Comparison of ENCODE assay signal across 8 cellular contexts in genomic region chr14:92677087-92677668, GRCh38.
DNase-seq lines count a peak whose midpoint lies in the region; ATAC-seq lines count a peak whose summit lies in the region.

No MANE protein-coding gene starts in this region.

- peaks cover 4% of the 10 kb centered on the region for H3K9me3 Mint-ChIP-seq in activated naive CD8-positive, alpha-beta T cell treated with anti-CD3 and anti-CD28 coated beads, Interleukin-2, amount 50 U/mL, for 24 hours

- peak; percentile 57 for ATAC-seq in GM18508 (IDR thresholded peaks at IDR 0.05; ENCODE audit: insufficient read depth, unreplicated experiment)
- ATAC-seq in GM21526 (IDR thresholded peaks at IDR 0.05; ENCODE audit: low FRiP score, unreplicated experiment) = peak; percentile 72
- peak; percentile 91 for ATAC-seq in activated naive CD8-positive, alpha-beta T cell treated with anti-CD3 and anti-CD28 coated beads, Interleukin-2, amount 50 U/mL, for 24 hours

- DNase-seq in KBM-7 (peak; percentile 77), NCI-H2107 treated with DMSO at 0.1 percent for 48 hours (lab: John Stamatoyannopoulos, UW; ENCODE audit: unreplicated experiment) (no peak), RPMI8226 (no peak), NCI-H524 (lab: John Stamatoyannopoulos, UW) (no peak), AG20443 (ENCODE audit: low spot score) (no peak)
- DNase-seq in activated naive CD8-positive, alpha-beta T cell treated with anti-CD3 and anti-CD28 coated beads, Interleukin-2, amount 50 U/mL, for 24 hours = peak; percentile 81

- H3K36me3 Mint-ChIP-seq in activated naive CD8-positive, alpha-beta T cell treated with anti-CD3 and anti-CD28 coated beads, Interleukin-2, amount 50 U/mL, for 24 hours (ENCODE audit: low read depth) = peaks cover 80% of the 10 kb centered on the region

- in situ Hi-C loops in KBM-7 (cut with MboI; ENCODE audit: low pct_unique_long_range_greater_than_20kb, low sequenced_read_pairs) = no loop called here

- peaks cover 3% of the 10 kb centered on the region for H3K27me3 Mint-ChIP-seq in activated naive CD8-positive, alpha-beta T cell treated with anti-CD3 and anti-CD28 coated beads, Interleukin-2, amount 50 U/mL, for 24 hours

- H3K4me3 Mint-ChIP-seq in activated naive CD8-positive, alpha-beta T cell treated with anti-CD3 and anti-CD28 coated beads, Interleukin-2, amount 50 U/mL, for 24 hours = peak overlapping the region; percentile 56

- H3K4me1 Mint-ChIP-seq in activated naive CD8-positive, alpha-beta T cell treated with anti-CD3 and anti-CD28 coated beads, Interleukin-2, amount 50 U/mL, for 24 hours = peaks cover 88% of the 10 kb centered on the region

- peak overlapping the region; percentile 87 for H3K27ac Mint-ChIP-seq in activated naive CD8-positive, alpha-beta T cell treated with anti-CD3 and anti-CD28 coated beads, Interleukin-2, amount 50 U/mL, for 24 hours

Comparison
In these comparisons a context has a peak if more than half of its experiments do, and no peak if none do; other contexts are left out.
1. DNase-seq: peak in KBM-7 (single experiment) and activated naive CD8-positive, alpha-beta T cell treated with anti-CD3 and anti-CD28 coated beads, Interleukin-2, amount 50 U/mL, for 24 hours (single experiment); none in NCI-H2107 treated with DMSO at 0.1 percent for 48 hours (single experiment), RPMI8226 (single experiment), NCI-H524 (0 of 2) and AG20443 (single experiment).
2. Peak in every context shown above with its lines, with median percentiles within 50 percentile points of each other: ATAC-seq.